Comparison of ENCODE assay signal across 8 cellular contexts in genomic region chr14:102362545-102363181, GRCh38. TPM values are rescaled to one million over a fixed set of nuclear protein-coding genes. Genes with fewer than 3 reads are reported as not detected.
DNase-seq lines count a peak whose midpoint lies in the region; ATAC-seq, FAIRE-seq and TF ChIP-seq lines count a peak whose summit lies in the region.

Gene CINP (minus strand): TSS chr14:102362890. CDS start chr14:102362851, 39 bp downstream.
Gene TECPR2 (plus strand): TSS chr14:102362941. CDS start chr14:102376722, 13,781 bp downstream.

- DNase-seq in GM12864 (ENCODE audit: low read depth), result peak; percentile 83
- peak; percentile 96 to 98 (median 97) for DNase-seq in NCI-H1417 (lab: John Stamatoyannopoulos, UW)
- peak; percentile 95 for DNase-seq in activated naive CD8-positive, alpha-beta T cell treated with anti-CD3 and anti-CD28 coated beads, Interleukin-2, amount 50 U/mL, for 16 hours (ENCODE audit: low read depth, low spot score)
- peak; percentile 99 for DNase-seq in Right ventricle myocardium superior
- DNase-seq in pancreas, result peak; percentile 97 to 100 (median 98)
- peak; percentile 98 for DNase-seq in thyroid gland

- H3K4me2 ChIP-seq in SU-DHL-6 (ENCODE audit: low read depth, low read length, poor library complexity, severe bottlenecking), result peak within 1 kb of the TSS; percentile 78

- H3K36me3 ChIP-seq in SU-DHL-6 (ENCODE audit: low read length) (no peaks in the 10 kb centered on the region), pancreas (peaks cover 0 to 12% (median 7%) of the 10 kb centered on the region in 3 donors), thyroid gland (peaks cover 5 to 7% of the 10 kb centered on the region in 2 donors)

- H3K27ac ChIP-seq in SU-DHL-6 (ENCODE audit: low read depth, low read length), result no peak within 1 kb of the TSS
- H3K27ac ChIP-seq in pancreas, result peak within 1 kb of the TSS; percentile 46 to 80 (median 74)
- H3K27ac ChIP-seq in thyroid gland, result peak within 1 kb of the TSS; percentile 73 to 90 (median 88)

- FAIRE-seq in pancreas (lab: Jason Lieb, UNC), result no peak

- H3F3A ChIP-seq in SU-DHL-6 (ENCODE audit: insufficient read depth), result no peaks in the 10 kb centered on the region; the same call in 1 of the 2 replicates

- H3K27me3 ChIP-seq in SU-DHL-6 (ENCODE audit: low read length) (no peaks in the 10 kb centered on the region), pancreas (no peaks in the 10 kb centered on the region), thyroid gland (no peaks in the 10 kb centered on the region)

- no peaks in the 10 kb centered on the region for H3K9me2 ChIP-seq in SU-DHL-6 (replicated peaks; ENCODE audit: insufficient read depth, low read length)

- no peaks in the 10 kb centered on the region; the same call in 1 of the 2 replicates for H4K20me1 ChIP-seq in SU-DHL-6 (ENCODE audit: low read depth, low read length)

- 0% methylated on average over 46 to 58 of the region's 58 CpGs for WGBS in pancreas, 2 donors
- 0 to 2% methylated on average over 11 to 18 of the region's 58 CpGs for whole genome bisulfite sequencing in thyroid gland, 2 donors

- H3K4me3 ChIP-seq in GM12864 (ENCODE audit: low read depth, low read length) (peak within 1 kb of the TSS; percentile 96), SU-DHL-6 (ENCODE audit: insufficient read depth, low read length, poor library complexity, severe bottlenecking) (peak within 1 kb of the TSS; percentile 90), pancreas (peak within 1 kb of the TSS; percentile 80 to 95 (median 88)), thyroid gland (replicated peaks in 1 of 3) (peak within 1 kb of the TSS; percentile 83 to 99 (median 93))

- TF ChIP-seq CTCF in GM12864 (IDR thresholded peaks at IDR 0.05; ENCODE audit: low read depth, low read length, missing control alignments), result no peak
- TF ChIP-seq CTCF in SU-DHL-6 (IDR thresholded peaks at IDR 0.05; ENCODE audit: insufficient read depth, low read length, poor library complexity, severe bottlenecking), result no peak
- TF ChIP-seq CTCF in pancreas (IDR thresholded peaks at IDR 0.05), result no peak
- no peak for TF ChIP-seq CTCF in thyroid gland (IDR thresholded peaks at IDR 0.05)

- H2AFZ ChIP-seq in SU-DHL-6 (ENCODE audit: low read depth, low read length, severe bottlenecking), result peak within 1 kb of the TSS; percentile 92

- H3K79me2 ChIP-seq in SU-DHL-6 (ENCODE audit: insufficient read depth, low read length), result no peaks in the 10 kb centered on the region

- H3K4me1 ChIP-seq in pancreas (peaks cover 5 to 18% (median 7%) of the 10 kb centered on the region in 3 donors), thyroid gland (peaks cover 18 to 22% of the 10 kb centered on the region in 2 donors)

- ATAC-seq in HG02759 (IDR thresholded peaks at IDR 0.05; ENCODE audit: unreplicated experiment) (peak; percentile 91), Right ventricle myocardium superior (ENCODE audit: poor library complexity) (peak; percentile 99), pancreas (peak; percentile 98 to 100 (median 98))

- H3K9ac ChIP-seq in SU-DHL-6 (ENCODE audit: low read length), result peak within 1 kb of the TSS; percentile 77

- H3K9me3 ChIP-seq in SU-DHL-6 (ENCODE audit: insufficient read depth, low read length) (no peaks in the 10 kb centered on the region), pancreas (no peaks in the 10 kb centered on the region), thyroid gland (no peaks in the 10 kb centered on the region)

- intact Hi-C loops in Right ventricle myocardium superior (cut with DNase I) (no loop called here), pancreas (cut with DNase I) (no loop called here), thyroid gland (cut with DNase I) (no loop called here)

- TF ChIP-seq POLR2A in thyroid gland (IDR thresholded peaks at IDR 0.05), result peak in 1 of 2 donors; percentile 82

RNA-seq across cellular contexts. Expression of gene CINP, which starts in this region (rescaled TPM):
- 36.0 TPM for total RNA-seq in Right ventricle myocardium superior
- 10 to 100 TPM; 19.5 to 26.3 (median 23.8) TPM for total RNA-seq in pancreas
- 10 to 100 TPM; 25.8 to 26.4 TPM for polyA plus RNA-seq in pancreas
- 10 to 100 TPM; 31.9 to 43.3 (median 39.7) TPM for total RNA-seq in thyroid gland

RNA-seq across cellular contexts. Expression of gene TECPR2, which starts in this region (rescaled TPM):
- total RNA-seq in Right ventricle myocardium superior (21.3 TPM), pancreas (10 to 100 TPM in 4 of 6 donors, 1 to 10 TPM in 2; 7.9 to 18.2 (median 11.0) TPM), thyroid gland (10 to 100 TPM; 11.8 to 23.8 (median 19.0) TPM)
- 10 to 100 TPM in 1 of 2 donors, 1 to 10 TPM in 1; 3.3 to 10.2 TPM for polyA plus RNA-seq in pancreas
